15 cellular contexts compared by ENCODE assay signal in genomic region chr11:117584056-117584830, GRCh38.
A peak's percentile ranks its signal among the peaks of the same experiment; 100 is the strongest.
DNase-seq lines count a peak whose midpoint lies in the region; ATAC-seq and TF ChIP-seq lines count a peak whose summit lies in the region.
"Had no signal": no experiment of that assay in that cellular context is flagged by ENCODE, and none has a peak within 500 bp of the region (broad histone marks: within the 10 kb centered on the region; RNA-seq: fewer than 3 reads in every experiment).

No MANE protein-coding gene starts in this region.

- POLR2A ChIA-PET in OCI-LY7 (lab: Charles Lee), result interaction anchor here (0.6 kb wide), 1 partner anchor 247 kb away, joined by 9 read pairs; no protein-coding TSS in a partner anchor

- H3K4me2 ChIP-seq in OCI-LY7 (ENCODE audit: low read length), result 0 out of 2 replicates have a peak overlapping the region, but pooled peaks have one; percentile 20

- H3K4me1 ChIP-seq in OCI-LY7 (ENCODE audit: insufficient read depth, low read length, poor library complexity, severe bottlenecking), result peaks cover 11% of the 10 kb centered on the region
- H3K4me1 ChIP-seq: breast epithelium, foreskin keratinocyte had no signal

- no peak overlapping the region for H2AFZ ChIP-seq in OCI-LY7 (ENCODE audit: low read length)

- TF ChIP-seq CTCF in OCI-LY7 (conservative IDR thresholded peaks at IDR 0.05; ENCODE audit: low read length), result no peak

- no peaks in the 10 kb centered on the region for H4K20me1 ChIP-seq in OCI-LY7 (ENCODE audit: insufficient read depth, low read length)

- no peaks in the 10 kb centered on the region for H3K79me2 ChIP-seq in OCI-LY7 (ENCODE audit: insufficient read depth, low read depth, low read length)

- no peaks in the 10 kb centered on the region for H3K9me3 ChIP-seq in OCI-LY7 (ENCODE audit: low read length)
- H3K9me3 ChIP-seq: breast epithelium, testis had no signal

- intact Hi-C loops in OCI-LY7 (cut with micrococcal nuclease; ENCODE audit: unreplicated experiment), result no loop called here
- intact Hi-C loops in sciatic nerve (cut with DNase I), result no loop called here

- no peak overlapping the region for H3K4me3 ChIP-seq in OCI-LY7 (ENCODE audit: low read depth, low read length, poor library complexity, severe bottlenecking)
- H3K4me3 ChIP-seq: breast epithelium, testis had no signal

- CTCF ChIA-PET in OCI-LY7 (lab: Charles Lee; ENCODE audit: unreplicated experiment), result no interaction called here

- DNase-seq in EL, result peak; percentile 18
- DNase-seq in OCI-LY7 (ENCODE audit: low spot score), result no peak
- DNase-seq in fibroblast of gingiva (ENCODE audit: low read depth), result peak; percentile 3
- DNase-seq in sciatic nerve (ENCODE audit: low spot score), result peak; percentile 34
- DNase-seq in activated naive CD4-positive, alpha-beta T cell (lab: John Stamatoyannopoulos, UW), result no peak
- no peak for DNase-seq in NCI-H69 (lab: John Stamatoyannopoulos, UW)
- no peak for DNase-seq in stimulated activated CD4-positive, alpha-beta T cell treated with anti-CD3 and anti-CD28 coated beads, Interleukin-15, amount 100 ng/mL, for 24 hours
- DNase-seq: activated CD8-positive, alpha-beta memory T cell treated with anti-CD3 and anti-CD28 coated beads, Interleukin-2, amount 50 U/mL, for 4 hours; activated naive CD4-positive, alpha-beta T cell treated with anti-CD3 and anti-CD28 coated beads, Interleukin-2, amount 10 ng/mL, durations not matched to agents 7 days and 5 days; NCI-H748 treated with DMSO at 0.1 percent for 48 hours; T-helper 2 cell; testis had no signal

- ATAC-seq in sciatic nerve, result no peak
- ATAC-seq in GM19397 (IDR thresholded peaks at IDR 0.05; ENCODE audit: unreplicated experiment), result no peak

- H3K9me2 ChIP-seq in OCI-LY7 (ENCODE audit: insufficient read depth, low read length), result no peaks in the 10 kb centered on the region

- no peak overlapping the region for H3K27ac ChIP-seq in OCI-LY7 (ENCODE audit: low read depth, low read length, poor library complexity, severe bottlenecking)
- H3K27ac ChIP-seq: breast epithelium, foreskin keratinocyte, testis had no signal

- no peaks in the 10 kb centered on the region for H3K36me3 ChIP-seq in OCI-LY7 (ENCODE audit: insufficient read depth, low read length)
- H3K36me3 ChIP-seq: breast epithelium had no signal

- BruUV-seq in OCI-LY7 (replicated peaks; lab: Mats Ljungman, UMichigan), result no TSS peak

Comparison
In these comparisons a context has a peak if more than half of its experiments do, and no peak if none do; other contexts are left out.
1. DNase-seq: peak in EL (single experiment), fibroblast of gingiva (single experiment) and sciatic nerve (single experiment); none in OCI-LY7 (single experiment), activated naive CD4-positive, alpha-beta T cell (0 of 4), NCI-H69 (single experiment) and stimulated activated CD4-positive, alpha-beta T cell treated with anti-CD3 and anti-CD28 coated beads, Interleukin-15, amount 100 ng/mL, for 24 hours (single experiment).